ENCODE assay signal across 9 cellular contexts in genomic region chr3:172103724-172104123, GRCh38.
DNase-seq lines count a peak whose midpoint lies in the region; ATAC-seq, FAIRE-seq and TF ChIP-seq lines count a peak whose summit lies in the region.
"Had no signal": no experiment of that assay in that cellular context is flagged by ENCODE, and none has a peak within 500 bp of the region (broad histone marks: within the 10 kb centered on the region; RNA-seq: fewer than 3 reads in every experiment).

No MANE protein-coding gene starts in this region.

- no peak for TF ChIP-seq RAD21 in HepG2 (CRISPR knock-in tag; IDR thresholded peaks at IDR 0.05)

- no peak for ATAC-seq in HepG2

- H4K20me1 ChIP-seq in HepG2 (ENCODE audit: insufficient read depth, low read length), result peaks cover 88% of the 10 kb centered on the region

- DNase-seq in left ventricle myocardium inferior (no peak), right atrium auricular region (ENCODE audit: low spot score) (no peak), adipocyte (ENCODE audit: low read depth) (peak; percentile 81), HepG2 (ENCODE audit: low spot score) (no peak), tibial nerve (ENCODE audit: low spot score in 2 of 2) (no peak), NCI-H2081 (lab: John Stamatoyannopoulos, UW) (no peak), esophagus muscularis mucosa (ENCODE audit: extremely low spot score) (no peak)
- no peak for DNase-seq in activated T-cell treated with anti-CD3 and anti-CD28 coated beads, Interleukin-2, amount 50 U/mL, for 1 hour
- DNase-seq: CD8-positive, alpha-beta memory T cell had no signal

- H3K9ac ChIP-seq in adipocyte (ENCODE audit: low read length), result peak overlapping the region; percentile 27
- H3K9ac ChIP-seq in HepG2 (ENCODE audit: insufficient read depth, low read depth, low read length), result peak overlapping the region; percentile 51

- 53% methylated on average over 2 of the region's 2 CpGs for WGBS in HepG2 (ENCODE audit: low lambda C conversion rate)
- 54 to 64% methylated on average over 2 of the region's 2 CpGs for WGBS in tibial nerve, 2 donors
- whole genome bisulfite sequencing in esophagus muscularis mucosa, result 70% methylated on average over 2 of the region's 2 CpGs

- no peaks in the 10 kb centered on the region for H3K36me3 ChIP-seq in left ventricle myocardium inferior
- no peaks in the 10 kb centered on the region for H3K36me3 ChIP-seq in right atrium auricular region
- peaks cover 4% of the 10 kb centered on the region for H3K36me3 ChIP-seq in adipocyte (ENCODE audit: control insufficient read depth, insufficient read depth, low read length, severe bottlenecking)
- H3K36me3 ChIP-seq in HepG2 (replicated peaks in 1 of 2; ENCODE audit: control insufficient read depth in 1 of 2, insufficient read depth in 2 of 2, low read length in 2 of 2), result peaks cover 1 to 23% of the 10 kb centered on the region in 2 experiments; a peak in 4 of 5 replicates
- no peaks in the 10 kb centered on the region for H3K36me3 ChIP-seq in tibial nerve
- no peaks in the 10 kb centered on the region for H3K36me3 ChIP-seq in esophagus muscularis mucosa

- peak overlapping the region; percentile 4 for H3K27ac ChIP-seq in left ventricle myocardium inferior (replicated peaks)
- H3K27ac ChIP-seq in right atrium auricular region, result peak overlapping the region in 1 of 2 donors; percentile 41
- peak overlapping the region; percentile 84 for H3K27ac ChIP-seq in HepG2 (ENCODE audit: extremely low read length, insufficient read depth, low read length)
- no peak overlapping the region for H3K27ac ChIP-seq in tibial nerve
- H3K27ac ChIP-seq in esophagus muscularis mucosa (replicated peaks in 1 of 4), result no peak overlapping the region

- POLR2A ChIA-PET in HepG2 (lab: Yijun Ruan, JAX), result interaction anchor here (1.1 to 5.0 kb wide), 6 partner anchors 20 to 263 kb away, joined by 3 to 37 read pairs (median 9); partner anchors contain the start of gene FNDC3B

- intact Hi-C loops in left ventricle myocardium inferior (cut with micrococcal nuclease), result no loop called here
- intact Hi-C loops in HepG2 (cut with micrococcal nuclease; ENCODE audit: unreplicated experiment), result loop anchor here (1.0 to 2.0 kb wide), 2 partner anchors 16 to 37 kb away; no protein-coding TSS in a partner anchor
- intact Hi-C loops in esophagus muscularis mucosa (cut with DNase I), result no loop called here

- H3K9me3 ChIP-seq in left ventricle myocardium inferior (replicated peaks), result no peaks in the 10 kb centered on the region
- no peaks in the 10 kb centered on the region for H3K9me3 ChIP-seq in right atrium auricular region
- H3K9me3 ChIP-seq in adipocyte (ENCODE audit: control insufficient read depth, low read length), result no peaks in the 10 kb centered on the region
- H3K9me3 ChIP-seq in HepG2 (ENCODE audit: low read length), result no peaks in the 10 kb centered on the region
- H3K9me3 ChIP-seq in tibial nerve, result no peaks in the 10 kb centered on the region
- H3K9me3 ChIP-seq in esophagus muscularis mucosa, result no peaks in the 10 kb centered on the region

- TF ChIP-seq POLR2A in HepG2 (IDR thresholded peaks at IDR 0.05; ENCODE audit: insufficient read depth in 1 of 2, low read depth in 2 of 2, low read length in 2 of 2) (no peak), tibial nerve (IDR thresholded peaks at IDR 0.05) (no peak), esophagus muscularis mucosa (IDR thresholded peaks at IDR 0.05; ENCODE audit: low read depth) (no peak)

- H3K27me3 ChIP-seq in left ventricle myocardium inferior (ENCODE audit: low read depth), result no peaks in the 10 kb centered on the region
- no peaks in the 10 kb centered on the region for H3K27me3 ChIP-seq in right atrium auricular region
- no peaks in the 10 kb centered on the region for H3K27me3 ChIP-seq in adipocyte (replicated peaks; ENCODE audit: control insufficient read depth, insufficient read depth, low read length)
- no peaks in the 10 kb centered on the region for H3K27me3 ChIP-seq in HepG2 (ENCODE audit: control insufficient read depth in 1 of 2, insufficient read depth in 2 of 2, low read length in 2 of 2)
- H3K27me3 ChIP-seq in tibial nerve, result no peaks in the 10 kb centered on the region
- no peaks in the 10 kb centered on the region for H3K27me3 ChIP-seq in esophagus muscularis mucosa

- BruUV-seq in HepG2 (replicated peaks; lab: Mats Ljungman, UMichigan), result no TSS peak

- in situ Hi-C loops in HepG2 (cut with HindIII; ENCODE audit: extremely low pct_ligation_motif_present, low pct_unique_long_range_greater_than_20kb), result no loop called here

- peak overlapping the region; percentile 57 for H3K4me2 ChIP-seq in HepG2 (ENCODE audit: low read depth, low read length)

- H3K4me3 ChIP-seq in left ventricle myocardium inferior (no peak overlapping the region), right atrium auricular region (no peak overlapping the region), adipocyte (ENCODE audit: low read length) (peak overlapping the region; percentile 29), HepG2 (replicated peaks in 1 of 3; ENCODE audit: insufficient read depth in 1 of 3, low read depth in 2 of 3, low read length in 3 of 3) (peak overlapping the region in 1 of 3 experiments; percentile 1; a peak in 1 of 6 replicates), tibial nerve (no peak overlapping the region), esophagus muscularis mucosa (no peak overlapping the region)

- no peak for TF ChIP-seq EP300 in HepG2 (IDR thresholded peaks at IDR 0.05; ENCODE audit: low read depth in 2 of 2, low read length in 2 of 2)
- no peak for TF ChIP-seq EP300 in HepG2 (CRISPR knock-in tag; IDR thresholded peaks at IDR 0.05; ENCODE audit: borderline replicate concordance)
- TF ChIP-seq EP300 in tibial nerve (IDR thresholded peaks at IDR 0.05), result no peak
- TF ChIP-seq EP300 in esophagus muscularis mucosa (IDR thresholded peaks at IDR 0.05), result no peak

- no peak for FAIRE-seq in HepG2 (lab: Jason Lieb, UNC)

- H3K79me2 ChIP-seq in HepG2 (ENCODE audit: insufficient read depth, low read length), result peaks cover 99% of the 10 kb centered on the region

- TF ChIP-seq CTCF in left ventricle myocardium inferior (IDR thresholded peaks at IDR 0.05; ENCODE audit: borderline replicate concordance) (no peak), right atrium auricular region (IDR thresholded peaks at IDR 0.05) (no peak), HepG2 (CRISPR knock-in tag; IDR thresholded peaks at IDR 0.05) (no peak), tibial nerve (IDR thresholded peaks at IDR 0.05) (no peak), esophagus muscularis mucosa (IDR thresholded peaks at IDR 0.05) (no peak)

- CTCF ChIA-PET in HepG2 (lab: Yijun Ruan, JAX; ENCODE audit: low intra/inter-chr PET ratio, low total read pairs), result no interaction called here

- H3K4me1 ChIP-seq in left ventricle myocardium inferior (peaks cover 100% of the 10 kb centered on the region), right atrium auricular region (peaks cover 0 to 81% of the 10 kb centered on the region in 2 donors), adipocyte (ENCODE audit: control insufficient read depth, insufficient read depth, low read length) (peaks cover 48% of the 10 kb centered on the region), HepG2 (ENCODE audit: insufficient read depth, low read length) (peaks cover 100% of the 10 kb centered on the region), tibial nerve (peaks cover 0 to 96% (median 38%) of the 10 kb centered on the region in 4 donors), esophagus muscularis mucosa (peaks cover 43 to 96% (median 81%) of the 10 kb centered on the region in 4 donors)

- H2AFZ ChIP-seq in HepG2 (ENCODE audit: low read length), result no peak overlapping the region

TF ChIP-seq in HepG2, 621 proteins besides CTCF, POLR2A, EP300 and RAD21:
- TF ChIP-seq POLR2AphosphoS2 (IDR thresholded peaks at IDR 0.05; ENCODE audit: low read depth, low read length), result 0 out of 2 replicates have a peak, but pooled peaks have one; percentile 48
- TF ChIP-seq RBM22 (optimal IDR thresholded peaks at IDR 0.05; ENCODE audit: low read length), result peak; percentile 93
- TF ChIP-seq AHDC1 (CRISPR knock-in tag; IDR thresholded peaks at IDR 0.05; ENCODE audit: borderline replicate concordance), result no peak
- 0 out of 2 replicates have a peak, but pooled peaks have one; percentile 13 for TF ChIP-seq POLR2AphosphoS5 (IDR thresholded peaks at IDR 0.05; ENCODE audit: low read depth, low read length)
- no peak for TF ChIP-seq TAF1 (CRISPR knock-in tag; IDR thresholded peaks at IDR 0.05)
- TF ChIP-seq ZNF350 (CRISPR knock-in tag; IDR thresholded peaks at IDR 0.05; ENCODE audit: borderline replicate concordance, low read depth), result no peak
TF ChIP-seq in HepG2: peak in this region for 3.

Comparison
In these comparisons a context has a peak if more than half of its experiments do, and no peak if none do; other contexts are left out.
1. H3K27ac ChIP-seq: peak in left ventricle myocardium inferior (single experiment) and HepG2 (single experiment); none in tibial nerve (0 of 4) and esophagus muscularis mucosa (0 of 4).